ENCODE assay signal across 19 cellular contexts in genomic region chr2:241154915-241155314, GRCh38. TPM values are rescaled to one million over a fixed set of nuclear protein-coding genes. Genes with fewer than 3 reads are reported as not detected.
DNase-seq lines count a peak whose midpoint lies in the region; ATAC-seq and TF ChIP-seq lines count a peak whose summit lies in the region.
"Had no signal": no experiment of that assay in that cellular context is flagged by ENCODE, and none has a peak within 500 bp of the region (broad histone marks: within the 10 kb centered on the region; RNA-seq: fewer than 3 reads in every experiment).

No MANE protein-coding gene starts in this region.

- intact Hi-C loops in body of pancreas (cut with DNase I): no loop called here

- H3K27ac Mint-ChIP-seq in activated naive CD8-positive, alpha-beta T cell treated with anti-CD3 and anti-CD28 coated beads, Interleukin-2, amount 50 U/mL, for 24 hours: peak overlapping the region; percentile 59
- no peak overlapping the region for H3K27ac Mint-ChIP-seq in activated naive CD8-positive, alpha-beta T cell treated with anti-CD3 and anti-CD28 coated beads for 36 hours
- H3K27ac Mint-ChIP-seq in stimulated activated naive CD8-positive, alpha-beta T cell treated with anti-CD3 and anti-CD28 coated beads, Interleukin-15, Interleukin-2, amounts not matched to agents 100 ng/mL and 50 ng/mL, for 24 hours: peak overlapping the region; percentile 63
- H3K27ac Mint-ChIP-seq: WTC11 had no signal

- no peak overlapping the region for H3K4me3 Mint-ChIP-seq in activated naive CD8-positive, alpha-beta T cell treated with anti-CD3 and anti-CD28 coated beads, Interleukin-2, amount 50 U/mL, for 24 hours
- no peak overlapping the region for H3K4me3 Mint-ChIP-seq in activated naive CD8-positive, alpha-beta T cell treated with anti-CD3 and anti-CD28 coated beads for 36 hours
- H3K4me3 Mint-ChIP-seq in stimulated activated naive CD8-positive, alpha-beta T cell treated with anti-CD3 and anti-CD28 coated beads, Interleukin-15, Interleukin-2, amounts not matched to agents 100 ng/mL and 50 ng/mL, for 24 hours: no peak overlapping the region
- H3K4me3 Mint-ChIP-seq: WTC11 had no signal

- H3K9me3 ChIP-seq in body of pancreas: no peaks in the 10 kb centered on the region
- H3K9me3 ChIP-seq: left lung, SJCRH30, tibial nerve had no signal

- no peak for TF ChIP-seq CTCF in body of pancreas (IDR thresholded peaks at IDR 0.05)

- no peak for TF ChIP-seq POLR2A in body of pancreas (IDR thresholded peaks at IDR 0.05)

- peaks cover 4 to 16% of the 10 kb centered on the region in 2 donors for H3K36me3 ChIP-seq in body of pancreas (replicated peaks in 1 of 2; ENCODE audit: insufficient read depth in 1 of 2, low read depth in 2 of 2)
- H3K36me3 ChIP-seq: SJCRH30 had no signal

- no peaks in the 10 kb centered on the region for H3K9me3 Mint-ChIP-seq in activated naive CD8-positive, alpha-beta T cell treated with anti-CD3 and anti-CD28 coated beads, Interleukin-2, amount 50 U/mL, for 24 hours
- H3K9me3 Mint-ChIP-seq in activated naive CD8-positive, alpha-beta T cell treated with anti-CD3 and anti-CD28 coated beads for 36 hours: no peaks in the 10 kb centered on the region
- H3K9me3 Mint-ChIP-seq in stimulated activated naive CD8-positive, alpha-beta T cell treated with anti-CD3 and anti-CD28 coated beads, Interleukin-15, Interleukin-2, amounts not matched to agents 100 ng/mL and 50 ng/mL, for 24 hours: no peaks in the 10 kb centered on the region
- H3K9me3 Mint-ChIP-seq: naive B cell, WTC11 had no signal

- no peak overlapping the region for H3K27ac ChIP-seq in body of pancreas
- H3K27ac ChIP-seq: epithelial cell of prostate, left lung, SJCRH30, tibial nerve had no signal

- 93 to 96% methylated on average over 4 of the region's 4 CpGs for WGBS in body of pancreas, 2 donors

- no peak overlapping the region for H3K4me3 ChIP-seq in body of pancreas
- H3K4me3 ChIP-seq: left lung, SJCRH30, tibial nerve had no signal

- H3K4me1 ChIP-seq in body of pancreas: peaks cover 12% of the 10 kb centered on the region

- peak; percentile 19 for DNase-seq in activated naive CD8-positive, alpha-beta T cell treated with anti-CD3 and anti-CD28 coated beads, Interleukin-2, amount 50 U/mL, for 24 hours
- DNase-seq in activated naive CD8-positive, alpha-beta T cell treated with anti-CD3 and anti-CD28 coated beads for 36 hours: no peak
- peak; percentile 20 for DNase-seq in activated naive CD4-positive, alpha-beta T cell treated with anti-CD3 and anti-CD28 coated beads, Interleukin-2, amount 50 U/mL, for 16 hours
- DNase-seq in occipital lobe (lab: John Stamatoyannopoulos, UW) (peak; percentile 45), body of pancreas (no peak), NCI-H1436 (lab: John Stamatoyannopoulos, UW) (no peak), retina (no peak)
- DNase-seq: activated gamma-delta T cell treated with Interleukin-2 at 50 U/mL for 16 hours, hippocampal formation, naive B cell, NCI-H1092, NCI-H345, right cardiac atrium, SJCRH30 had no signal

- H3K27me3 Mint-ChIP-seq in activated naive CD8-positive, alpha-beta T cell treated with anti-CD3 and anti-CD28 coated beads, Interleukin-2, amount 50 U/mL, for 24 hours: no peaks in the 10 kb centered on the region
- no peaks in the 10 kb centered on the region for H3K27me3 Mint-ChIP-seq in activated naive CD8-positive, alpha-beta T cell treated with anti-CD3 and anti-CD28 coated beads for 36 hours
- no peaks in the 10 kb centered on the region for H3K27me3 Mint-ChIP-seq in stimulated activated naive CD8-positive, alpha-beta T cell treated with anti-CD3 and anti-CD28 coated beads, Interleukin-15, Interleukin-2, amounts not matched to agents 100 ng/mL and 50 ng/mL, for 24 hours
- H3K27me3 Mint-ChIP-seq: naive B cell had no signal

- H3K27me3 ChIP-seq in body of pancreas: no peaks in the 10 kb centered on the region
- H3K27me3 ChIP-seq: left lung, SJCRH30, tibial nerve had no signal

- H3K36me3 Mint-ChIP-seq in activated naive CD8-positive, alpha-beta T cell treated with anti-CD3 and anti-CD28 coated beads, Interleukin-2, amount 50 U/mL, for 24 hours (ENCODE audit: low read depth): peaks cover 17% of the 10 kb centered on the region
- peaks cover 17% of the 10 kb centered on the region for H3K36me3 Mint-ChIP-seq in activated naive CD8-positive, alpha-beta T cell treated with anti-CD3 and anti-CD28 coated beads for 36 hours
- peaks cover 46% of the 10 kb centered on the region for H3K36me3 Mint-ChIP-seq in stimulated activated naive CD8-positive, alpha-beta T cell treated with anti-CD3 and anti-CD28 coated beads, Interleukin-15, Interleukin-2, amounts not matched to agents 100 ng/mL and 50 ng/mL, for 24 hours (ENCODE audit: low read depth)

- H3K4me1 Mint-ChIP-seq in activated naive CD8-positive, alpha-beta T cell treated with anti-CD3 and anti-CD28 coated beads, Interleukin-2, amount 50 U/mL, for 24 hours: peaks cover 46% of the 10 kb centered on the region
- H3K4me1 Mint-ChIP-seq in activated naive CD8-positive, alpha-beta T cell treated with anti-CD3 and anti-CD28 coated beads for 36 hours: peaks cover 34% of the 10 kb centered on the region
- peaks cover 55% of the 10 kb centered on the region for H3K4me1 Mint-ChIP-seq in stimulated activated naive CD8-positive, alpha-beta T cell treated with anti-CD3 and anti-CD28 coated beads, Interleukin-15, Interleukin-2, amounts not matched to agents 100 ng/mL and 50 ng/mL, for 24 hours (ENCODE audit: low read depth)

- ATAC-seq in activated naive CD8-positive, alpha-beta T cell treated with anti-CD3 and anti-CD28 coated beads, Interleukin-2, amount 50 U/mL, for 24 hours: peak; percentile 15
- ATAC-seq in body of pancreas: no peak
- ATAC-seq: left lung, right cardiac atrium, WTC11 had no signal

RNA-seq across cellular contexts. Expression of gene PPP1R7, which starts 4.6 kb away (rescaled TPM):
- 10 to 100 TPM; 80.4 to 85.1 TPM for total RNA-seq in activated naive CD8-positive, alpha-beta T cell treated with anti-CD3 and anti-CD28 coated beads for 36 hours
- 38.5 TPM for total RNA-seq in occipital lobe
- total RNA-seq in body of pancreas: 10 to 100 TPM; 27.0 to 99.4 TPM

RNA-seq across cellular contexts. Expression of gene PASK, which starts 5.6 kb away (rescaled TPM):
- 10 to 100 TPM; 68.5 to 76.4 TPM for total RNA-seq in activated naive CD8-positive, alpha-beta T cell treated with anti-CD3 and anti-CD28 coated beads for 36 hours
- 11.9 TPM for total RNA-seq in occipital lobe
- 10 to 100 TPM in 1 of 2 donors, 1 to 10 TPM in 1; 7.5 to 15.8 TPM for total RNA-seq in body of pancreas

RNA-seq across cellular contexts. Expression of gene ANO7, which starts 33.6 kb away (rescaled TPM):
- 1 to 10 TPM; 3.4 to 3.6 TPM for total RNA-seq in activated naive CD8-positive, alpha-beta T cell treated with anti-CD3 and anti-CD28 coated beads for 36 hours
- 0.16 TPM for total RNA-seq in occipital lobe
- 1 to 10 TPM in 1 of 2 donors, under 1 TPM in 1; 0.99 to 1.6 TPM for total RNA-seq in body of pancreas

RNA-seq across cellular contexts. Expression of gene MTERF4, which starts 52.8 kb away (rescaled TPM):
- total RNA-seq in activated naive CD8-positive, alpha-beta T cell treated with anti-CD3 and anti-CD28 coated beads for 36 hours: 10 to 100 TPM; 34.5 to 35.6 TPM
- total RNA-seq in occipital lobe (40.2 TPM), body of pancreas (10 to 100 TPM; 17.1 to 39.2 TPM)

Comparison
In these comparisons a context has a peak if more than half of its experiments do, and no peak if none do; other contexts are left out.
1. DNase-seq: peak in activated naive CD8-positive, alpha-beta T cell treated with anti-CD3 and anti-CD28 coated beads, Interleukin-2, amount 50 U/mL, for 24 hours (single experiment), activated naive CD4-positive, alpha-beta T cell treated with anti-CD3 and anti-CD28 coated beads, Interleukin-2, amount 50 U/mL, for 16 hours (single experiment) and occipital lobe (single experiment); none in activated naive CD8-positive, alpha-beta T cell treated with anti-CD3 and anti-CD28 coated beads for 36 hours (single experiment), body of pancreas (0 of 4), NCI-H1436 (single experiment) and retina (single experiment).